ENCODE assay signal across 1 cellular context in genomic region chr12:104275689-104276088, GRCh38.
TF ChIP-seq lines count a peak whose summit lies in the region.

No MANE protein-coding gene starts in this region.

TF ChIP-seq in HCT116, 20 proteins besides CTCF, POLR2A, EP300 and RAD21 (continued from another document):
- TF ChIP-seq ZBTB33 (IDR thresholded peaks at IDR 0.05; ENCODE audit: extremely low read depth, insufficient replicate concordance, low read length): no peak
- no peak for TF ChIP-seq ZFX (IDR thresholded peaks at IDR 0.05)
- no peak for TF ChIP-seq EZH2 (IDR thresholded peaks at IDR 0.05)
- no peak for TF ChIP-seq SRF (IDR thresholded peaks at IDR 0.05; ENCODE audit: low read depth)
- no peak for TF ChIP-seq ELF1 (IDR thresholded peaks at IDR 0.05; ENCODE audit: borderline replicate concordance, low read depth)
- TF ChIP-seq SIN3A (IDR thresholded peaks at IDR 0.05; ENCODE audit: low read depth): no peak
- no peak for TF ChIP-seq MAX (IDR thresholded peaks at IDR 0.05)
- no peak for TF ChIP-seq TCF7L2 (IDR thresholded peaks at IDR 0.05; ENCODE audit: borderline replicate concordance, extremely low read depth, insufficient read depth, insufficient read length)
- TF ChIP-seq CEBPB (IDR thresholded peaks at IDR 0.05; ENCODE audit: low read depth): no peak
- no peak for TF ChIP-seq FOSL1 (IDR thresholded peaks at IDR 0.05; ENCODE audit: low read depth)
